15 cellular contexts compared by ENCODE assay signal in genomic region chr4:10734697-10735096, GRCh38. TPM values are rescaled to one million over a fixed set of nuclear protein-coding genes. Genes with fewer than 3 reads are reported as not detected.
DNase-seq lines count a peak whose midpoint lies in the region; TF ChIP-seq lines count a peak whose summit lies in the region.
"Had no signal": no experiment of that assay in that cellular context is flagged by ENCODE, and none has a peak within 500 bp of the region (broad histone marks: within the 10 kb centered on the region; RNA-seq: fewer than 3 reads in every experiment).

No MANE protein-coding gene starts in this region.

- POLR2A ChIA-PET in MCF 10A (lab: Yijun Ruan, JAX): no interaction called here

- no peaks in the 10 kb centered on the region for H3K27me3 Mint-ChIP-seq in MCF 10A (ENCODE audit: insufficient read depth, unreplicated experiment)

- H3K4me2 ChIP-seq in mammary epithelial cell (ENCODE audit: insufficient read depth, low read depth, low read length): no peak overlapping the region

- H3K4me1 Mint-ChIP-seq in MCF 10A (ENCODE audit: insufficient read depth, unreplicated experiment): no peaks in the 10 kb centered on the region

- H3K27ac ChIP-seq in mammary epithelial cell (ENCODE audit: insufficient read depth, low read depth, low read length) (no peak overlapping the region), prostate gland (no peak overlapping the region)
- H3K27ac ChIP-seq: lower lobe of right lung, right lobe of liver, vagina, VCaP had no signal

- H4K20me1 ChIP-seq in mammary epithelial cell (ENCODE audit: insufficient read depth, low read length): no peaks in the 10 kb centered on the region

- no peaks in the 10 kb centered on the region for H3K79me2 ChIP-seq in mammary epithelial cell (ENCODE audit: insufficient read depth, low read length)

- CTCF ChIA-PET in MCF 10A (lab: Yijun Ruan, JAX) (no interaction called here), mammary epithelial cell (lab: Charles Lee; ENCODE audit: low non-redundant PET) (no interaction called here)

- no peaks in the 10 kb centered on the region for H3K27me3 ChIP-seq in mammary epithelial cell (ENCODE audit: insufficient read depth, low read length)
- H3K27me3 ChIP-seq in prostate gland (replicated peaks; ENCODE audit: insufficient read depth): no peaks in the 10 kb centered on the region
- H3K27me3 ChIP-seq: right lobe of liver, vagina had no signal

- H3K9me3 Mint-ChIP-seq in MCF 10A (ENCODE audit: unreplicated experiment): peaks cover 46% of the 10 kb centered on the region
- H3K9me3 Mint-ChIP-seq: naive B cell had no signal

- H2AFZ ChIP-seq in mammary epithelial cell (ENCODE audit: low read depth, low read length): no peak overlapping the region

- dilution Hi-C loops in mammary epithelial cell (cut with HindIII; ENCODE audit: low sequenced_read_pairs): no loop called here

- H3K4me3 Mint-ChIP-seq in MCF 10A (ENCODE audit: unreplicated experiment): no peak overlapping the region
- H3K4me3 Mint-ChIP-seq: activated CD8-positive, alpha-beta memory T cell treated with anti-CD3 and anti-CD28 coated beads, Interleukin-2, amount 10 ng/mL, durations not matched to agents 7 days and 5 days had no signal

- BruUV-seq in MCF 10A (replicated peaks; lab: Mats Ljungman, UMichigan) (no TSS peak), mammary epithelial cell (replicated peaks; lab: Mats Ljungman, UMichigan) (no TSS peak)

- TF ChIP-seq CTCF in MCF 10A (IDR thresholded peaks at IDR 0.05; ENCODE audit: unreplicated experiment): no peak
- TF ChIP-seq CTCF in mammary epithelial cell (conservative IDR thresholded peaks at IDR 0.05 in 1 of 2, IDR thresholded peaks at IDR 0.05 in 1 of 2; ENCODE audit: extremely low read depth in 1 of 2, insufficient read depth in 1 of 2, low read depth in 1 of 2, low read length in 2 of 2): no peak
- no peak for TF ChIP-seq CTCF in prostate gland (IDR thresholded peaks at IDR 0.05)

- H3K36me3 ChIP-seq in mammary epithelial cell (ENCODE audit: insufficient read depth, low read length) (no peaks in the 10 kb centered on the region), prostate gland (no peaks in the 10 kb centered on the region)
- H3K36me3 ChIP-seq: lower lobe of right lung, right lobe of liver, vagina had no signal

- H3K9ac ChIP-seq in mammary epithelial cell (ENCODE audit: insufficient read depth, low read length): no peak overlapping the region

- no peaks in the 10 kb centered on the region for H3K36me3 Mint-ChIP-seq in MCF 10A (ENCODE audit: insufficient read depth, unreplicated experiment)
- H3K36me3 Mint-ChIP-seq: activated CD8-positive, alpha-beta memory T cell treated with anti-CD3 and anti-CD28 coated beads, Interleukin-2, amount 10 ng/mL, durations not matched to agents 7 days and 5 days; naive B cell had no signal

- intact Hi-C loops in MCF 10A (cut with micrococcal nuclease) (no loop called here), mammary epithelial cell (cut with micrococcal nuclease) (no loop called here), prostate gland (cut with DNase I) (no loop called here)

- H3K9me3 ChIP-seq in mammary epithelial cell (replicated peaks; ENCODE audit: insufficient read depth, low read length) (no peaks in the 10 kb centered on the region), prostate gland (no peaks in the 10 kb centered on the region)
- H3K9me3 ChIP-seq: lower lobe of right lung, right lobe of liver, vagina had no signal

- no peaks in the 10 kb centered on the region for H3K4me1 ChIP-seq in mammary epithelial cell (ENCODE audit: insufficient read depth, low read length)
- H3K4me1 ChIP-seq in prostate gland (replicated peaks): no peaks in the 10 kb centered on the region
- H3K4me1 ChIP-seq: lower lobe of right lung, right lobe of liver, vagina had no signal

- no peak overlapping the region for H3K27ac Mint-ChIP-seq in MCF 10A (ENCODE audit: low read depth, unreplicated experiment)
- H3K27ac Mint-ChIP-seq: activated CD8-positive, alpha-beta memory T cell treated with anti-CD3 and anti-CD28 coated beads, Interleukin-2, amount 10 ng/mL, durations not matched to agents 7 days and 5 days had no signal

- in situ Hi-C loops in mammary epithelial cell (cut with MboI; ENCODE audit: low sequenced_read_pairs in 2 of 2): no loop called here

- 61% methylated on average over 5 of the region's 5 CpGs for WGBS in mammary epithelial cell (ENCODE audit: low coverage, missing lambda C conversion rate)
- 89% methylated on average over 5 of the region's 5 CpGs for WGBS in prostate gland

- DNase-seq in MCF 10A (ENCODE audit: unreplicated experiment): peak; percentile 8
- no peak for DNase-seq in mammary epithelial cell
- DNase-seq in NCI-H146 treated with DMSO at 0.1 percent for 48 hours (lab: John Stamatoyannopoulos, UW; ENCODE audit: unreplicated experiment): peak; percentile 79
- peak; percentile 66 for DNase-seq in NCI-H774 (lab: John Stamatoyannopoulos, UW)
- peak; percentile 2 to 31 for DNase-seq in stimulated activated CD4-positive, alpha-beta T cell treated with anti-CD3 and anti-CD28 coated beads, Interleukin-4, amount 100 ng/mL, for 4 hours
- no peak for DNase-seq in DMS79 treated with DMSO at 0.1 percent for 48 hours (lab: John Stamatoyannopoulos, UW)
- no peak for DNase-seq in prostate gland (ENCODE audit: low spot score)
- DNase-seq: activated CD8-positive, alpha-beta memory T cell treated with anti-CD3 and anti-CD28 coated beads, Interleukin-2, amount 10 ng/mL, durations not matched to agents 7 days and 5 days; activated naive CD4-positive, alpha-beta T cell treated with Interleukin-2 at 50 U/mL for 16 hours; lower lobe of right lung; naive B cell; right lobe of liver had no signal

- H3K4me3 ChIP-seq in mammary epithelial cell (replicated peaks in 1 of 3; ENCODE audit: insufficient read depth in 1 of 3, low read depth in 2 of 3, low read length in 3 of 3): no peak overlapping the region
- H3K4me3 ChIP-seq in prostate gland: no peak overlapping the region
- H3K4me3 ChIP-seq: lower lobe of right lung, right lobe of liver, vagina had no signal

- no peak for TF ChIP-seq POLR2A in prostate gland (IDR thresholded peaks at IDR 0.05)

RNA-seq across cellular contexts. Expression of gene CLNK, which starts 50.1 kb away (rescaled TPM):
- total RNA-seq in MCF 10A (2022) (not detected in 2 replicates), mammary epithelial cell (not detected), prostate gland (not detected)
- polyA plus RNA-seq in mammary epithelial cell: not detected
- not detected for polyA minus RNA-seq in mammary epithelial cell
- total RNA-seq: osteoblast, right lobe of liver, vagina had no signal

Comparison
In these comparisons a context has a peak if more than half of its experiments do, and no peak if none do; other contexts are left out.
1. DNase-seq: peak in MCF 10A (single experiment), NCI-H146 treated with DMSO at 0.1 percent for 48 hours (single experiment), NCI-H774 (single experiment) and stimulated activated CD4-positive, alpha-beta T cell treated with anti-CD3 and anti-CD28 coated beads, Interleukin-4, amount 100 ng/mL, for 4 hours (2 of 2); none in mammary epithelial cell (single experiment), DMS79 treated with DMSO at 0.1 percent for 48 hours (single experiment) and prostate gland (single experiment).